ENCODE assay signal across 25 cellular contexts in the genomic region with DNA sequence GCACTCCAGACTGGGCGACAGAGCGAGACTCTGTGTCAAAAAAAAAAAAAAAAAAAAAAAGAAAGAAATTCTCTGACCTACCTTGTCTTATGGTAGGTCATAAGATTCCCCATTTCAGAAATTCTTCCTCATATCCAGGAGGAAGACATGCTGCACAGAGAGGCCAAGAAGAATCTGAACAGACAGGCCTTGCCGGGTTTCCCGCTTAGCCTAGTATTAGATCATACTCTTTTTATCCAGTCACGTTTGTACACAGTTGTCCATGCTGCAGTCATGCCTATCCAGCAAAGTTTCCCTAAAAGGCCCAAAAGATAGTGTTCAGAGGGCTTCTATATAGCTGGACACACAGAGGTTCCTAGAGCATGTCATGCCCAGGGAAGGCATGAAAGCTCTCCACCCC.
DNase-seq lines count a peak whose midpoint lies in the region; ATAC-seq, FAIRE-seq and TF ChIP-seq lines count a peak whose summit lies in the region.
"Had no signal": no experiment of that assay in that cellular context is flagged by ENCODE, and none has a peak within 500 bp of the region (broad histone marks: within the 10 kb centered on the region; RNA-seq: fewer than 3 reads in every experiment).

No MANE protein-coding gene starts in this region.

- H3K9me3 ChIP-seq in mesenchymal stem cell (ENCODE audit: control insufficient read depth, low read length) = no peaks in the 10 kb centered on the region
- H3K9me3 ChIP-seq in trophoblast cell (ENCODE audit: insufficient read depth, low read depth, low read length) = no peaks in the 10 kb centered on the region
- no peaks in the 10 kb centered on the region for H3K9me3 ChIP-seq in kidney (ENCODE audit: control insufficient read depth in 1 of 2, low read length in 2 of 2)
- H3K9me3 ChIP-seq: BLaER1 had no signal

- H3K4me3 ChIP-seq in mesenchymal stem cell (ENCODE audit: insufficient read depth in 1 of 2, low read depth in 1 of 2, low read length in 2 of 2) = no peak overlapping the region
- H3K4me3 ChIP-seq in trophoblast cell (ENCODE audit: low read depth, low read length) = no peak overlapping the region
- H3K4me3 ChIP-seq in kidney (ENCODE audit: low read length in 2 of 2) = no peak overlapping the region
- H3K4me3 ChIP-seq: BLaER1, GM12878 had no signal

- H3K79me2 ChIP-seq in trophoblast cell (ENCODE audit: control insufficient read depth, insufficient read depth, low read length, poor library complexity) = no peaks in the 10 kb centered on the region

- peak; percentile 67 for ATAC-seq in esophagus mucosa
- ATAC-seq: GM12878 had no signal

- no peak overlapping the region for H3K27ac ChIP-seq in mesenchymal stem cell (ENCODE audit: low read length, poor library complexity, severe bottlenecking)
- no peak overlapping the region for H3K27ac ChIP-seq in trophoblast cell (ENCODE audit: low read depth, low read length)
- no peak overlapping the region for H3K27ac ChIP-seq in kidney (ENCODE audit: low read depth in 2 of 2, low read length in 2 of 2)
- H3K27ac ChIP-seq: BLaER1 had no signal

- H2BK120ac ChIP-seq in mesenchymal stem cell (ENCODE audit: low read depth, low read length) (peak overlapping the region; percentile 27), trophoblast cell (ENCODE audit: insufficient read depth, low read length, poor library complexity) (no peak overlapping the region)

- H3K14ac ChIP-seq in mesenchymal stem cell (ENCODE audit: low read length in 2 of 2) (no peak overlapping the region), trophoblast cell (ENCODE audit: low read length) (no peak overlapping the region)

- no peak overlapping the region for H3K4me2 ChIP-seq in mesenchymal stem cell (ENCODE audit: low read length, poor library complexity, severe bottlenecking)
- H3K4me2 ChIP-seq in trophoblast cell (ENCODE audit: low read length) = no peak overlapping the region
- H3K4me2 ChIP-seq: BLaER1 had no signal

- H2AK5ac ChIP-seq in mesenchymal stem cell (ENCODE audit: low read length, severe bottlenecking) (no peak overlapping the region), trophoblast cell (ENCODE audit: low read length) (no peak overlapping the region)

- no peak for FAIRE-seq in kidney (lab: Jason Lieb, UNC)
- FAIRE-seq: A204.1, GM12878, GM12892, GM18507 had no signal

- no peak overlapping the region for H4K8ac ChIP-seq in mesenchymal stem cell (ENCODE audit: low read length)
- H4K8ac ChIP-seq in trophoblast cell (ENCODE audit: low read depth, low read length) = no peak overlapping the region

- peak overlapping the region; percentile 33 to 54 for H3K18ac ChIP-seq in mesenchymal stem cell (ENCODE audit: low read depth in 1 of 2, low read length in 2 of 2)
- H3K18ac ChIP-seq in trophoblast cell (ENCODE audit: low read length) = no peak overlapping the region

- H2BK15ac ChIP-seq in mesenchymal stem cell (ENCODE audit: low read depth, poor library complexity, severe bottlenecking) = no peak overlapping the region

- H3K23ac ChIP-seq in mesenchymal stem cell (ENCODE audit: low read length in 2 of 2) = no peak overlapping the region
- no peak overlapping the region for H3K23ac ChIP-seq in trophoblast cell (ENCODE audit: low read length)

- TF ChIP-seq CTCF in kidney (IDR thresholded peaks at IDR 0.05; ENCODE audit: borderline replicate concordance, extremely low read depth, insufficient read depth) = no peak

- H4K91ac ChIP-seq in mesenchymal stem cell (ENCODE audit: low read length) = no peak overlapping the region
- no peak overlapping the region for H4K91ac ChIP-seq in trophoblast cell (ENCODE audit: low read depth, low read length)

- H3K4me1 ChIP-seq in mesenchymal stem cell (ENCODE audit: control insufficient read depth, insufficient read depth, low read depth, low read length) = no peaks in the 10 kb centered on the region
- no peaks in the 10 kb centered on the region for H3K4me1 ChIP-seq in trophoblast cell (ENCODE audit: control insufficient read depth in 1 of 2, insufficient read depth in 2 of 2, low read length in 2 of 2)
- no peaks in the 10 kb centered on the region for H3K4me1 ChIP-seq in kidney (ENCODE audit: control insufficient read depth in 1 of 2, insufficient read depth in 1 of 2, low read depth in 1 of 2, low read length in 2 of 2)
- H3K4me1 ChIP-seq: BE2C had no signal

- H4K12ac ChIP-seq in trophoblast cell (ENCODE audit: low read depth, low read length) = no peak overlapping the region

- intact Hi-C loops in kidney (cut with DNase I) = no loop called here

- no peak overlapping the region for H2BK5ac ChIP-seq in mesenchymal stem cell (ENCODE audit: low read depth, low read length, poor library complexity, severe bottlenecking)
- H2BK5ac ChIP-seq in trophoblast cell (ENCODE audit: low read depth, low read length, poor library complexity) = no peak overlapping the region

- H3K79me1 ChIP-seq in mesenchymal stem cell (replicated peaks; ENCODE audit: low read length, poor library complexity, severe bottlenecking) (no peaks in the 10 kb centered on the region), trophoblast cell (ENCODE audit: low read length) (no peaks in the 10 kb centered on the region)

- WGBS in mesenchymal stem cell = 96% methylated on average over 5 of the region's 5 CpGs
- no CpG with 5 or more reads among the region's 5 CpGs for WGBS in trophoblast cell (ENCODE audit: extremely low coverage, insufficient coverage, insufficient read length)

- no peak overlapping the region for H3K9ac ChIP-seq in mesenchymal stem cell (ENCODE audit: low read length)
- H3K9ac ChIP-seq in trophoblast cell (ENCODE audit: low read length) = no peak overlapping the region
- no peak overlapping the region for H3K9ac ChIP-seq in kidney (ENCODE audit: low read length in 2 of 2)
- H3K9ac ChIP-seq: BLaER1 had no signal

- H3K27me3 ChIP-seq in mesenchymal stem cell (ENCODE audit: control insufficient read depth in 1 of 2, insufficient read depth in 1 of 2, low read length in 2 of 2) (no peaks in the 10 kb centered on the region), trophoblast cell (ENCODE audit: insufficient read depth, low read length) (no peaks in the 10 kb centered on the region)
- H3K27me3 ChIP-seq: BE2C, BLaER1 had no signal

- no peak for DNase-seq in mesenchymal stem cell
- DNase-seq in trophoblast cell = peak; percentile 48 to 59
- DNase-seq in kidney = no peak
- no peak for DNase-seq in activated effector memory CD4-positive, alpha-beta T cell treated with Interleukin-2 at 50 U/mL for 16 hours
- DNase-seq: 8988T; ACHN; BE2C; C1 segment of cervical spinal cord; CD4-positive, alpha-beta memory T cell; CD4-positive, CD25-positive, alpha-beta regulatory T cell; CD8-positive, alpha-beta memory T cell; COR-L47; DMS 273 treated with DMSO at 0.1 percent for 48 hours; DMS153; DMS53; DMS79; DND-41; EL; GDM1 had no signal

- H2BK12ac ChIP-seq in mesenchymal stem cell (ENCODE audit: low read length in 2 of 2) (peak overlapping the region; percentile 42 to 66), trophoblast cell (ENCODE audit: low read length) (no peak overlapping the region)

- H3K4ac ChIP-seq in mesenchymal stem cell (ENCODE audit: low read depth in 1 of 2, low read length in 2 of 2) (peak overlapping the region in 1 of 2 experiments; percentile 49), trophoblast cell (ENCODE audit: low read depth, low read length) (no peak overlapping the region)

- H2AFZ ChIP-seq in mesenchymal stem cell (ENCODE audit: low read depth, low read length) = no peak overlapping the region
- no peak overlapping the region for H2AFZ ChIP-seq in trophoblast cell (ENCODE audit: insufficient read depth, low read length, poor library complexity)

- H3K36me3 ChIP-seq in mesenchymal stem cell (ENCODE audit: control insufficient read depth in 1 of 2, insufficient read depth in 2 of 2, low read depth in 1 of 2, low read length in 2 of 2) (no peaks in the 10 kb centered on the region), trophoblast cell (ENCODE audit: control insufficient read depth in 1 of 2, insufficient read depth in 2 of 2, low read length in 2 of 2) (no peaks in the 10 kb centered on the region), kidney (ENCODE audit: control insufficient read depth in 1 of 2, insufficient read depth in 2 of 2, low read length in 2 of 2) (no peaks in the 10 kb centered on the region)
- H3K36me3 ChIP-seq: BE2C, BLaER1 had no signal

Comparison
In these comparisons a context has a peak if more than half of its experiments do, and no peak if none do; other contexts are left out.
1. DNase-seq: peak in trophoblast cell (2 of 2); none in mesenchymal stem cell (single experiment), kidney (single experiment) and activated effector memory CD4-positive, alpha-beta T cell treated with Interleukin-2 at 50 U/mL for 16 hours (single experiment).